1 cellular context compared by ENCODE assay signal in the genomic region with DNA sequence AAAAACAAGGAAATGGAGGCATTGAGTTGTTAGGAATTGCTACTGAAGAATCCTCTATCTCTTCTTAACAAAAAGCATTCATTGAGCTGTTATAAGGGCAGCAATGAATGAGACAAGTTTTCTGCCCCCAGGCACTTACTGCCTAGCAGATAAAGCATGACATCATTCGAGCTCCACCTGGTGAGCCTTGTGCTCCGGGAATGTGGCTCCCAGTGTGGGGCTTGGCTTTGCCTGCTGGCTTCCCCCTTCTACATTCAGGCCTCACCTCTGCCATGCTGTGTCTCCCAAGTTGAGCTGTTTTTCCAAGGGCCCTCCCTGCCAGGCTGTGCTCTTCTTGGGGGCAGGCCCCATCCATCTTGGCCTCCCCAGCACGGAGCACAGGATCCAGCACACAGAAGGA.
TF ChIP-seq lines count a peak whose summit lies in the region.

No MANE protein-coding gene starts in this region.

TF ChIP-seq in SK-N-SH treated with all-trans-retinoic acid at 6 μM for 48 hours, 23 proteins besides CTCF, POLR2A, EP300 and RAD21 (continued from another document):
- TF ChIP-seq, protein P1, sequence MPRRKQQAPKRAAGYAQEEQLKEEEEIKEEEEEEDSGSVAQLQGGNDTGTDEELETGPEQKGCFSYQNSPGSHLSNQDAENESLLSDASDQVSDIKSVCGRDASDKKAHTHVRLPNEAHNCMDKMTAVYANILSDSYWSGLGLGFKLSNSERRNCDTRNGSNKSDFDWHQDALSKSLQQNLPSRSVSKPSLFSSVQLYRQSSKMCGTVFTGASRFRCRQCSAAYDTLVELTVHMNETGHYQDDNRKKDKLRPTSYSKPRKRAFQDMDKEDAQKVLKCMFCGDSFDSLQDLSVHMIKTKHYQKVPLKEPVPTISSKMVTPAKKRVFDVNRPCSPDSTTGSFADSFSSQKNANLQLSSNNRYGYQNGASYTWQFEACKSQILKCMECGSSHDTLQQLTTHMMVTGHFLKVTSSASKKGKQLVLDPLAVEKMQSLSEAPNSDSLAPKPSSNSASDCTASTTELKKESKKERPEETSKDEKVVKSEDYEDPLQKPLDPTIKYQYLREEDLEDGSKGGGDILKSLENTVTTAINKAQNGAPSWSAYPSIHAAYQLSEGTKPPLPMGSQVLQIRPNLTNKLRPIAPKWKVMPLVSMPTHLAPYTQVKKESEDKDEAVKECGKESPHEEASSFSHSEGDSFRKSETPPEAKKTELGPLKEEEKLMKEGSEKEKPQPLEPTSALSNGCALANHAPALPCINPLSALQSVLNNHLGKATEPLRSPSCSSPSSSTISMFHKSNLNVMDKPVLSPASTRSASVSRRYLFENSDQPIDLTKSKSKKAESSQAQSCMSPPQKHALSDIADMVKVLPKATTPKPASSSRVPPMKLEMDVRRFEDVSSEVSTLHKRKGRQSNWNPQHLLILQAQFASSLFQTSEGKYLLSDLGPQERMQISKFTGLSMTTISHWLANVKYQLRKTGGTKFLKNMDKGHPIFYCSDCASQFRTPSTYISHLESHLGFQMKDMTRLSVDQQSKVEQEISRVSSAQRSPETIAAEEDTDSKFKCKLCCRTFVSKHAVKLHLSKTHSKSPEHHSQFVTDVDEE (CRISPR knock-in tag; IDR thresholded peaks at IDR 0.05) = no peak
- TF ChIP-seq TOX (CRISPR knock-in tag; IDR thresholded peaks at IDR 0.05; ENCODE audit: borderline replicate concordance) = no peak
